ENCODE assay signal across 21 cellular contexts in genomic region chr21:31260790-31261189, GRCh38.
A peak's percentile ranks its signal among the peaks of the same experiment; 100 is the strongest.
DNase-seq lines count a peak whose midpoint lies in the region; ATAC-seq, FAIRE-seq and TF ChIP-seq lines count a peak whose summit lies in the region.
"Had no signal": no experiment of that assay in that cellular context is flagged by ENCODE, and none has a peak within 500 bp of the region (broad histone marks: within the 10 kb centered on the region; RNA-seq: fewer than 3 reads in every experiment).

No MANE protein-coding gene starts in this region.

- H3K27ac ChIP-seq in A549 (no peak overlapping the region), HEK293 (ENCODE audit: extremely low read depth, low read depth, low read length) (no peak overlapping the region)
- H3K27ac ChIP-seq: SJSA1 had no signal

- no peak for TF ChIP-seq CTCF in A549 (IDR thresholded peaks at IDR 0.05)
- TF ChIP-seq CTCF in HEK293 (tag by site-specific recombination; IDR thresholded peaks at IDR 0.05), result no peak
- no peak for TF ChIP-seq CTCF in cardiac fibroblast (IDR thresholded peaks at IDR 0.05; ENCODE audit: low read depth, low read length)

- no peaks in the 10 kb centered on the region for H3K4me1 ChIP-seq in A549
- peaks cover 4% of the 10 kb centered on the region for H3K4me1 ChIP-seq in HEK293 (ENCODE audit: control insufficient read depth, insufficient read depth, low read length)

- POLR2A ChIA-PET in A549 (lab: Yijun Ruan, JAX), result no interaction called here
- POLR2A ChIA-PET in HEK293 (lab: Yijun Ruan, JAX), result no interaction called here

- no peak for TF ChIP-seq POLR2A in A549 (IDR thresholded peaks at IDR 0.05; ENCODE audit: low read length)

- DNase-seq in A549 (ENCODE audit: low read depth in 1 of 2, low spot score in 1 of 2), result no peak
- DNase-seq in cardiac fibroblast (ENCODE audit: low read depth in 2 of 2), result peak; percentile 50
- DNase-seq in foreskin melanocyte, result peak; percentile 12
- DNase-seq in GM19238 (ENCODE audit: insufficient read length, low spot score), result no peak
- no peak for DNase-seq in NOMO-1 treated with dmso at 0.1 percent for 144 hours (lab: John Stamatoyannopoulos, UW; ENCODE audit: unreplicated experiment)
- DNase-seq: ACHN; AML-193; CD4-positive, CD25-positive, alpha-beta regulatory T cell; DMS79; GOT3; Karpas-422; MM.1S; NCI-H1092 treated with DMSO at 0.1 percent for 48 hours; NCI-H1694; NCI-H2107; NCI-H2227 treated with DMSO at 0.1 percent for 48 hours; NCI-H524 had no signal

- TF ChIP-seq EP300 in A549 (IDR thresholded peaks at IDR 0.05), result no peak

- TF ChIP-seq RAD21 in A549 (conservative IDR thresholded peaks at IDR 0.05 in 1 of 2, IDR thresholded peaks at IDR 0.05 in 1 of 2), result no peak

- H3K9me3 ChIP-seq in A549 (no peaks in the 10 kb centered on the region), HEK293 (ENCODE audit: control insufficient read depth, insufficient read depth, low read depth, low read length) (no peaks in the 10 kb centered on the region)
- H3K9me3 ChIP-seq: SJSA1 had no signal

- H3K36me3 ChIP-seq in HEK293 (ENCODE audit: control insufficient read depth in 2 of 2, insufficient read depth in 1 of 2, low read length in 2 of 2), result no peaks in the 10 kb centered on the region
- H3K36me3 ChIP-seq: SJSA1 had no signal

- CTCF ChIA-PET in A549 (lab: Yijun Ruan, JAX) (no interaction called here), HEK293 (lab: Yijun Ruan, JAX) (interaction anchor here (0.7 to 1.5 kb wide), 2 partner anchors 19 to 72 kb away, joined by 3 read pairs; no protein-coding TSS in a partner anchor)

- H3K4me3 ChIP-seq in A549 (no peak overlapping the region), HEK293 (ENCODE audit: low read depth, low read length) (no peak overlapping the region), cardiac fibroblast (replicated peaks in 1 of 2; ENCODE audit: low read depth in 2 of 2, low read length in 2 of 2) (no peak overlapping the region)
- H3K4me3 ChIP-seq: SJSA1 had no signal

- 9% methylated on average over 4 of the region's 4 CpGs for WGBS in A549 (ENCODE audit: missing lambda C conversion rate)

- ATAC-seq in A549 (no peak), HG03039 (IDR thresholded peaks at IDR 0.05; ENCODE audit: unreplicated experiment) (no peak), GM21786 (IDR thresholded peaks at IDR 0.05; ENCODE audit: unreplicated experiment) (no peak)

- no peak for FAIRE-seq in A549 (lab: Jason Lieb, UNC)

- H3K4me2 ChIP-seq in A549, result peak overlapping the region; percentile 8; the same call in 1 of the 3 replicates

TF ChIP-seq in A549, 52 proteins besides CTCF, POLR2A, EP300 and RAD21:
- TF ChIP-seq PBX3 (IDR thresholded peaks at IDR 0.05) (no peak), FOSL2 (IDR thresholded peaks at IDR 0.05) (no peak), FOSL2 (CRISPR knock-in tag; IDR thresholded peaks at IDR 0.05) (no peak), JUN (IDR thresholded peaks at IDR 0.05) (no peak), KDM5A (IDR thresholded peaks at IDR 0.05) (no peak), HES2 (IDR thresholded peaks at IDR 0.05) (no peak), CEBPB (IDR thresholded peaks at IDR 0.05) (no peak), GATA3 (IDR thresholded peaks at IDR 0.05; ENCODE audit: borderline replicate concordance) (no peak), FOSB (CRISPR knock-in tag; IDR thresholded peaks at IDR 0.05) (no peak), FOXS1 (CRISPR knock-in tag; IDR thresholded peaks at IDR 0.05) (no peak), ZNF302 (CRISPR knock-in tag; IDR thresholded peaks at IDR 0.05) (no peak), TFCP2L1 (CRISPR knock-in tag; IDR thresholded peaks at IDR 0.05) (no peak), NR3C1 (IDR thresholded peaks at IDR 0.05) (no peak), RNF2 (IDR thresholded peaks at IDR 0.05; ENCODE audit: borderline replicate concordance, low read depth) (no peak), HEYL (CRISPR knock-in tag; IDR thresholded peaks at IDR 0.05) (no peak), HOXB5 (CRISPR knock-in tag; IDR thresholded peaks at IDR 0.05) (no peak), SREBF2 (IDR thresholded peaks at IDR 0.05) (no peak), HOXA7 (CRISPR knock-in tag; IDR thresholded peaks at IDR 0.05) (no peak), ZFP36 (IDR thresholded peaks at IDR 0.05; ENCODE audit: borderline replicate concordance, partially characterized antibody) (no peak)
- TF ChIP-seq, protein P1, sequence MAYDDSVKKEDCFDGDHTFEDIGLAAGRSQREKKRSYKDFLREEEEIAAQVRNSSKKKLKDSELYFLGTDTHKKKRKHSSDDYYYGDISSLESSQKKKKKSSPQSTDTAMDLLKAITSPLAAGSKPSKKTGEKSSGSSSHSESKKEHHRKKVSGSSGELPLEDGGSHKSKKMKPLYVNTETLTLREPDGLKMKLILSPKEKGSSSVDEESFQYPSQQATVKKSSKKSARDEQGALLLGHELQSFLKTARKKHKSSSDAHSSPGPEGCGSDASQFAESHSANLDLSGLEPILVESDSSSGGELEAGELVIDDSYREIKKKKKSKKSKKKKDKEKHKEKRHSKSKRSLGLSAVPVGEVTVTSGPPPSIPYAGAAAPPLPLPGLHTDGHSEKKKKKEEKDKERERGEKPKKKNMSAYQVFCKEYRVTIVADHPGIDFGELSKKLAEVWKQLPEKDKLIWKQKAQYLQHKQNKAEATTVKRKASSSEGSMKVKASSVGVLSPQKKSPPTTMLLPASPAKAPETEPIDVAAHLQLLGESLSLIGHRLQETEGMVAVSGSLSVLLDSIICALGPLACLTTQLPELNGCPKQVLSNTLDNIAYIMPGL (CRISPR knock-in tag; IDR thresholded peaks at IDR 0.05; ENCODE audit: borderline replicate concordance), result no peak
TF ChIP-seq in A549: peak in this region for 0.

TF ChIP-seq in HEK293, 187 proteins besides CTCF, POLR2A, EP300 and RAD21:
- TF ChIP-seq FEZF1 (tag by site-specific recombination; IDR thresholded peaks at IDR 0.05) (peak; percentile 56; the same call in 1 of the 2 replicates), ZNF19 (tag by site-specific recombination; IDR thresholded peaks at IDR 0.05; ENCODE audit: low read depth) (no peak)

Comparison
In these comparisons a context has a peak if more than half of its experiments do, and no peak if none do; other contexts are left out.
1. DNase-seq: peak in cardiac fibroblast (2 of 2) and foreskin melanocyte (single experiment); none in A549 (0 of 2), GM19238 (single experiment) and NOMO-1 treated with dmso at 0.1 percent for 144 hours (single experiment).